Comparison of ENCODE assay signal across 15 cellular contexts in the genomic region with DNA sequence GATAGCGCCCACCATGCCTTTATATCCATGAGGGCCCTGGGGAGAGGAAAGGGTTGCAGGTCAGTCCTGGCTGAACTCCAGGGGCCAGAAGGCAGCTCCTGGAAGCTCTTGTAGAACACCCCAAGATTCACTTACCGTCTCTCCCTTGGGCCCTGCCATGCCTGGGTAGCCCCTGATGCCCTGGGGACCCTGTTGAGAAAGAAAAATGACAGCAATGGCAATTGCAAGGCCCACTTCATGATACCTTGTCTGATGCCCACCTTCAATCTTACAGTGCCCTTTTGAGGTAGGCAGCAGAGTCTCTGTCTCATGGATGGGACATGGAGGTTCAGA. TPM values are rescaled to one million over a fixed set of nuclear protein-coding genes. Genes with fewer than 3 reads are reported as not detected.
DNase-seq lines count a peak whose midpoint lies in the region; ATAC-seq and TF ChIP-seq lines count a peak whose summit lies in the region.
"Had no signal": no experiment of that assay in that cellular context is flagged by ENCODE, and none has a peak within 500 bp of the region (broad histone marks: within the 10 kb centered on the region; RNA-seq: fewer than 3 reads in every experiment).

No MANE protein-coding gene starts in this region.

- no peaks in the 10 kb centered on the region for H3K36me3 ChIP-seq in Karpas-422 (ENCODE audit: insufficient read depth, low read length)
- no peaks in the 10 kb centered on the region for H3K36me3 ChIP-seq in neural progenitor cell
- no peaks in the 10 kb centered on the region for H3K36me3 ChIP-seq in transverse colon

- H3K9me3 ChIP-seq in Karpas-422 (ENCODE audit: low read length) (no peaks in the 10 kb centered on the region), neural progenitor cell (ENCODE audit: low read depth) (no peaks in the 10 kb centered on the region), transverse colon (no peaks in the 10 kb centered on the region)

- H3K4me2 ChIP-seq in Karpas-422 (ENCODE audit: low read depth, low read length, poor library complexity, severe bottlenecking), result no peak overlapping the region
- peak overlapping the region; percentile 71 for H3K4me2 ChIP-seq in neural progenitor cell

- H3K27ac Mint-ChIP-seq in neural progenitor cell, result no peak overlapping the region
- H3K27ac Mint-ChIP-seq in Calu3 (ENCODE audit: unreplicated experiment), result no peak overlapping the region
- H3K27ac Mint-ChIP-seq: B cell; CD8-positive, alpha-beta T cell had no signal

- H3K4me1 Mint-ChIP-seq in neural progenitor cell (peaks cover 27% of the 10 kb centered on the region), Calu3 (ENCODE audit: low read depth, unreplicated experiment) (peaks cover 20% of the 10 kb centered on the region)

- 86% methylated on average over 2 of the region's 2 CpGs; no CpG with 5 or more reads in 1 of the 2 donors for WGBS in transverse colon (ENCODE audit: low coverage in 1 of 2), 2 donors

- in situ Hi-C loops in transverse colon (cut with MboI; ENCODE audit: low pct_ligation_motif_present in 1 of 4, low pct_unique_long_range_greater_than_20kb in 1 of 4, low sequenced_read_pairs in 3 of 4), result no loop called here

- TF ChIP-seq CTCF in neural progenitor cell (IDR thresholded peaks at IDR 0.05) (no peak), transverse colon (IDR thresholded peaks at IDR 0.05) (no peak), Calu3 (IDR thresholded peaks at IDR 0.05; ENCODE audit: unreplicated experiment) (no peak)

- H3K4me3 Mint-ChIP-seq in neural progenitor cell (no peak overlapping the region), Calu3 (ENCODE audit: low read depth, unreplicated experiment) (no peak overlapping the region)
- H3K4me3 Mint-ChIP-seq: B cell; CD14-positive monocyte; CD8-positive, alpha-beta T cell had no signal

- H3K27me3 ChIP-seq in Karpas-422 (ENCODE audit: low read length), result no peaks in the 10 kb centered on the region; the same call in 1 of the 2 replicates
- H3K27me3 ChIP-seq in neural progenitor cell, result peaks cover 4% of the 10 kb centered on the region
- H3K27me3 ChIP-seq in transverse colon, result peaks cover 5% of the 10 kb centered on the region

- H4K20me1 ChIP-seq in Karpas-422 (ENCODE audit: insufficient read depth, low read depth, low read length) (no peaks in the 10 kb centered on the region), neural progenitor cell (ENCODE audit: low read depth) (no peaks in the 10 kb centered on the region)

- H3K9me3 Mint-ChIP-seq in neural progenitor cell, result no peaks in the 10 kb centered on the region
- no peaks in the 10 kb centered on the region for H3K9me3 Mint-ChIP-seq in Calu3 (ENCODE audit: low read depth, unreplicated experiment)
- H3K9me3 Mint-ChIP-seq: CD14-positive monocyte; CD8-positive, alpha-beta T cell had no signal

- ATAC-seq in HG02973 (IDR thresholded peaks at IDR 0.05; ENCODE audit: unreplicated experiment), result no peak
- ATAC-seq: CD8-positive, alpha-beta T cell; HepG2 had no signal

- TF ChIP-seq POLR2A in transverse colon (IDR thresholded peaks at IDR 0.05), result no peak

- DNase-seq in Karpas-422 (peak; percentile 48), neural progenitor cell (ENCODE audit: low spot score) (no peak), HCEC 1CT (no peak), transverse colon (no peak), Calu3 (no peak)
- DNase-seq: CD8-positive, alpha-beta T cell; COR-L47; DND-41; GDM1 had no signal

- no TSS peak for BruUV-seq in Calu3 (replicated peaks; lab: Mats Ljungman, UMichigan)

- H2AFZ ChIP-seq in Karpas-422 (ENCODE audit: low read length) (no peak overlapping the region), neural progenitor cell (replicated peaks) (no peak overlapping the region)

- peaks cover 43% of the 10 kb centered on the region for H3K4me1 ChIP-seq in Karpas-422 (ENCODE audit: low read length)
- peaks cover 36% of the 10 kb centered on the region for H3K4me1 ChIP-seq in neural progenitor cell
- H3K4me1 ChIP-seq in transverse colon, result peaks cover 0 to 13% (median 6%) of the 10 kb centered on the region in 4 donors

- CTCF ChIA-PET in Calu3 (lab: Charles Lee), result no interaction called here

- intact Hi-C loops in transverse colon (cut with DNase I; ENCODE audit: low total_unique reads), result loop anchor here (10.0 kb wide), 2 partner anchors 95 to 155 kb away; no protein-coding TSS in a partner anchor
- intact Hi-C loops in Calu3 (cut with micrococcal nuclease; ENCODE audit: unreplicated experiment), result no loop called here

- H3K27me3 Mint-ChIP-seq in neural progenitor cell (ENCODE audit: insufficient read depth, low read depth) (peaks cover under 1% of the 10 kb centered on the region), Calu3 (ENCODE audit: unreplicated experiment) (peaks cover 2% of the 10 kb centered on the region)
- H3K27me3 Mint-ChIP-seq: B cell had no signal

- H3K36me3 Mint-ChIP-seq in neural progenitor cell, result no peaks in the 10 kb centered on the region
- H3K36me3 Mint-ChIP-seq in Calu3 (ENCODE audit: insufficient read depth, unreplicated experiment), result peaks cover 6% of the 10 kb centered on the region
- H3K36me3 Mint-ChIP-seq: CD8-positive, alpha-beta T cell had no signal

- H3K9ac ChIP-seq in Karpas-422 (ENCODE audit: low read length) (no peak overlapping the region), neural progenitor cell (no peak overlapping the region)

- no peak for TF ChIP-seq EP300 in transverse colon (IDR thresholded peaks at IDR 0.05; ENCODE audit: low read depth)

- no peaks in the 10 kb centered on the region for H3K79me2 ChIP-seq in Karpas-422 (ENCODE audit: low read length)
- H3K79me2 ChIP-seq in neural progenitor cell (ENCODE audit: low read depth), result no peaks in the 10 kb centered on the region

- no peaks in the 10 kb centered on the region for H3K9me2 ChIP-seq in Karpas-422 (replicated peaks; ENCODE audit: insufficient read depth, low read length)

- peaks cover 23% of the 10 kb centered on the region for H3F3A ChIP-seq in neural progenitor cell (ENCODE audit: low read depth)

- H3K4me3 ChIP-seq in Karpas-422 (ENCODE audit: low read length) (no peak overlapping the region), neural progenitor cell (no peak overlapping the region), transverse colon (no peak overlapping the region)

- H3K27ac ChIP-seq in Karpas-422 (ENCODE audit: low read length), result no peak overlapping the region
- H3K27ac ChIP-seq in cingulate gyrus (ENCODE audit: low read depth, low read length), result peak overlapping the region; percentile 13
- H3K27ac ChIP-seq in neural progenitor cell, result no peak overlapping the region
- peak overlapping the region; percentile 74 for H3K27ac ChIP-seq in temporal lobe (ENCODE audit: low read depth, low read length)
- no peak overlapping the region for H3K27ac ChIP-seq in transverse colon

RNA-seq across cellular contexts. Expression of gene COL9A2, which starts 7.0 kb away (rescaled TPM):
- 7.9 and 28.2 TPM in 2 replicates for total RNA-seq in Karpas-422 (2014; rRNA removed; shearing (Covaris generic); ENCODE audit: low replicate concordance)
- total RNA-seq in neural progenitor cell (ENCODE audit: low replicate concordance) (3.7 and 14.8 TPM in 2 replicates), temporal lobe (6.9 TPM), transverse colon (10 to 100 TPM in 3 of 4 donors, 1 to 10 TPM in 1; 5.4 to 43.0 (median 14.6) TPM), Calu3 (2022) (3.0 and 3.2 TPM in 2 replicates)

RNA-seq across cellular contexts. Expression of gene ZMPSTE24, which starts 52.1 kb away (rescaled TPM):
- total RNA-seq in Karpas-422 (2014; rRNA removed; shearing (Covaris generic); ENCODE audit: low replicate concordance), result 22.0 and 50.9 TPM in 2 replicates
- total RNA-seq in neural progenitor cell (ENCODE audit: low replicate concordance) (26.9 and 38.0 TPM in 2 replicates), temporal lobe (35.2 TPM), transverse colon (10 to 100 TPM in 2 of 4 donors, 1 to 10 TPM in 2; 3.4 to 40.8 (median 23.7) TPM), Calu3 (2022) (60.1 and 62.0 TPM in 2 replicates)

Comparison
In these comparisons a context has a peak if more than half of its experiments do, and no peak if none do; other contexts are left out.
1. H3K27ac ChIP-seq: peak in cingulate gyrus (single experiment) and temporal lobe (single experiment); none in Karpas-422 (single experiment), neural progenitor cell (single experiment) and transverse colon (0 of 4).